12 cellular contexts compared by ENCODE assay signal in genomic region chr17:61461586-61461966, GRCh38. TPM values are rescaled to one million over a fixed set of nuclear protein-coding genes. Genes with fewer than 3 reads are reported as not detected.
DNase-seq lines count a peak whose midpoint lies in the region; ATAC-seq and TF ChIP-seq lines count a peak whose summit lies in the region.
"Had no signal": no experiment of that assay in that cellular context is flagged by ENCODE, and none has a peak within 500 bp of the region (broad histone marks: within the 10 kb centered on the region; RNA-seq: fewer than 3 reads in every experiment).

No MANE protein-coding gene starts in this region.

- intact Hi-C loops in colonic mucosa (cut with DNase I): no loop called here

- no peaks in the 10 kb centered on the region for H3K9me3 Mint-ChIP-seq in neural crest cell
- H3K9me3 Mint-ChIP-seq: activated CD4-positive, alpha-beta memory T cell treated with anti-CD3 and anti-CD28 coated beads for 36 hours had no signal

- no peak overlapping the region for H3K27ac Mint-ChIP-seq in neural crest cell (ENCODE audit: unreplicated experiment)
- H3K27ac Mint-ChIP-seq: activated CD4-positive, alpha-beta memory T cell treated with anti-CD3 and anti-CD28 coated beads for 36 hours; naive B cell had no signal

- H3K9ac ChIP-seq in HUES6 (ENCODE audit: low read length) (no peak overlapping the region), colonic mucosa (ENCODE audit: low read depth in 2 of 2, low read length in 2 of 2) (no peak overlapping the region)

- H3K4me3 Mint-ChIP-seq in neural crest cell: peak overlapping the region; percentile 79
- H3K4me3 Mint-ChIP-seq: activated CD4-positive, alpha-beta memory T cell treated with anti-CD3 and anti-CD28 coated beads for 36 hours had no signal

- 0 out of 2 replicates have a peak, but pooled peaks have one; percentile 1 for TF ChIP-seq CTCF in BJ (IDR thresholded peaks at IDR 0.05; ENCODE audit: insufficient read depth, low read depth, low read length)
- no peak for TF ChIP-seq CTCF in colonic mucosa (IDR thresholded peaks at IDR 0.05)
- no peak for TF ChIP-seq CTCF in neural crest cell (conservative IDR thresholded peaks at IDR 0.05)

- peaks cover 33% of the 10 kb centered on the region for H3K4me1 Mint-ChIP-seq in neural crest cell

- peaks cover 27% of the 10 kb centered on the region for H3K27me3 ChIP-seq in BJ (ENCODE audit: control insufficient read depth, insufficient read depth, low read length)
- peaks cover 100% of the 10 kb centered on the region for H3K27me3 ChIP-seq in HUES6 (ENCODE audit: control insufficient read depth, insufficient read depth, low read length)
- H3K27me3 ChIP-seq in colonic mucosa: peaks cover 36% of the 10 kb centered on the region

- H3K36me3 ChIP-seq in BJ (ENCODE audit: control insufficient read depth, insufficient read depth, low read length) (no peaks in the 10 kb centered on the region), HUES6 (ENCODE audit: control insufficient read depth, insufficient read depth, low read length) (no peaks in the 10 kb centered on the region), colonic mucosa (no peaks in the 10 kb centered on the region)

- no peaks in the 10 kb centered on the region for H3K36me3 Mint-ChIP-seq in neural crest cell (ENCODE audit: low read depth)
- H3K36me3 Mint-ChIP-seq: activated CD4-positive, alpha-beta memory T cell treated with anti-CD3 and anti-CD28 coated beads for 36 hours; naive B cell had no signal

- DNase-seq in BJ (ENCODE audit: low read depth) (no peak), colonic mucosa (peak; percentile 50), neural crest cell (ENCODE audit: low read depth, low spot score) (no peak), GM03348 (ENCODE audit: low spot score) (no peak)
- DNase-seq in activated CD4-positive, alpha-beta T cell treated with anti-CD3 and anti-CD28 coated beads, Interleukin-2, amount 50 U/mL, for 48 hours: no peak
- DNase-seq: activated CD4-positive, alpha-beta memory T cell treated with anti-CD3 and anti-CD28 coated beads for 36 hours; naive B cell; stimulated activated CD4-positive, alpha-beta T cell treated with anti-CD3 and anti-CD28 coated beads, Interleukin-2, amount 100 ng/mL, for 48 hours; SW 1271 had no signal

- CTCF ChIA-PET in BJ (lab: Yijun Ruan, JAX): interaction anchor here (1.1 to 3.1 kb wide), 4 partner anchors 11 to 90 kb away, joined by 3 to 17 read pairs (median 3); no protein-coding TSS in a partner anchor

- no peak overlapping the region for H3K4me3 ChIP-seq in BJ (ENCODE audit: low read depth, low read length)
- peak overlapping the region; percentile 49; the same call in 1 of the 2 replicates for H3K4me3 ChIP-seq in HUES6 (ENCODE audit: low read depth, low read length)
- no peak overlapping the region for H3K4me3 ChIP-seq in colonic mucosa

- H3K9me3 ChIP-seq in HUES6 (ENCODE audit: control insufficient read depth, insufficient read depth, low read depth, low read length) (no peaks in the 10 kb centered on the region), colonic mucosa (no peaks in the 10 kb centered on the region)

- ATAC-seq in HG03354 (IDR thresholded peaks at IDR 0.05; ENCODE audit: poor library complexity, severe bottlenecking, unreplicated experiment) (no peak), GM21390 (IDR thresholded peaks at IDR 0.05; ENCODE audit: unreplicated experiment) (no peak)

- POLR2A ChIA-PET in BJ (lab: Charles Lee): no interaction called here

- H3K27me3 Mint-ChIP-seq in neural crest cell (ENCODE audit: low read depth): peaks cover 94% of the 10 kb centered on the region

- H3K4me1 ChIP-seq in HUES6 (ENCODE audit: control insufficient read depth, insufficient read depth, low read length): peaks cover 45% of the 10 kb centered on the region
- H3K4me1 ChIP-seq in colonic mucosa: peaks cover 5% of the 10 kb centered on the region

- H3K27ac ChIP-seq in HUES6 (ENCODE audit: low read depth, low read length): no peak overlapping the region
- no peak overlapping the region for H3K27ac ChIP-seq in colonic mucosa

RNA-seq across cellular contexts. Expression of gene TBX4, which starts 9.4 kb away (rescaled TPM):
- 2.8 and 3.7 TPM in 2 replicates for polyA plus RNA-seq in BJ (2011; rRNA removed)
- polyA minus RNA-seq in BJ (2011; rRNA and poly(A)+ RNA removed): 2.3 and 2.4 TPM in 2 replicates
- not detected for total RNA-seq in colonic mucosa
- not detected in 2 replicates for total RNA-seq in neural crest cell
- total RNA-seq: activated CD4-positive, alpha-beta memory T cell treated with anti-CD3 and anti-CD28 coated beads for 36 hours had no signal
